In genomic region chr9:135906291-135907005, GRCh38 we compare ENCODE assay signal across 8 cellular contexts. TPM values are rescaled to one million over a fixed set of nuclear protein-coding genes. Genes with fewer than 3 reads are reported as not detected.
DNase-seq lines count a peak whose midpoint lies in the region; ATAC-seq and TF ChIP-seq lines count a peak whose summit lies in the region.

No MANE protein-coding gene starts in this region.

- H3K27me3 ChIP-seq in BE2C (no peaks in the 10 kb centered on the region), parathyroid adenoma (ENCODE audit: control insufficient read depth, insufficient read depth, low read length) (no peaks in the 10 kb centered on the region)

- H3K9me3 ChIP-seq in BE2C (peaks cover under 1% of the 10 kb centered on the region), parathyroid adenoma (ENCODE audit: control insufficient read depth, low read length) (no peaks in the 10 kb centered on the region)

- peaks cover 22% of the 10 kb centered on the region for H3K79me2 ChIP-seq in parathyroid adenoma

- H3K27ac ChIP-seq in VCaP: peak overlapping the region; percentile 96
- no peak overlapping the region for H3K27ac ChIP-seq in parathyroid adenoma

- TF ChIP-seq CTCF in BE2C (IDR thresholded peaks at IDR 0.05; ENCODE audit: low read depth, low read length): no peak
- no peak for TF ChIP-seq CTCF in VCaP (conservative IDR thresholded peaks at IDR 0.05)
- TF ChIP-seq CTCF in parathyroid adenoma (IDR thresholded peaks at IDR 0.05): no peak

- no peak overlapping the region for H3K9ac ChIP-seq in parathyroid adenoma

- H2AFZ ChIP-seq in parathyroid adenoma: peak overlapping the region; percentile 22

- ATAC-seq in GM18867 (IDR thresholded peaks at IDR 0.05; ENCODE audit: unreplicated experiment) (peak; percentile 3), HG03439 (IDR thresholded peaks at IDR 0.05; ENCODE audit: unreplicated experiment) (peak; percentile 14)

- peak overlapping the region; percentile 84 for H3K4me3 ChIP-seq in BE2C (ENCODE audit: low read depth, low read length)
- peak overlapping the region; percentile 43 for H3K4me3 ChIP-seq in parathyroid adenoma (ENCODE audit: low read depth, low read length)

- H3K4me1 ChIP-seq in BE2C (peaks cover 5% of the 10 kb centered on the region; the same call in 1 of the 2 replicates), parathyroid adenoma (no peaks in the 10 kb centered on the region)

- peak overlapping the region; percentile 64 for H3K4me2 ChIP-seq in parathyroid adenoma (ENCODE audit: low read length)

- peaks cover 15% of the 10 kb centered on the region for H3K36me3 ChIP-seq in BE2C
- no peaks in the 10 kb centered on the region for H3K36me3 ChIP-seq in parathyroid adenoma (ENCODE audit: control insufficient read depth, insufficient read depth, low read length)

- DNase-seq in BE2C: no peak
- DNase-seq in fibroblast of peridontal ligament (ENCODE audit: extremely low read depth): peak; percentile 57
- DNase-seq in NCI-H187 (lab: John Stamatoyannopoulos, UW): no peak
- DNase-seq in ureter (ENCODE audit: low spot score): no peak

RNA-seq across cellular contexts. Expression of gene CAMSAP1, which starts 0.9 kb away (rescaled TPM):
- 42.9 TPM for polyA plus RNA-seq in BE2C (2012; ENCODE audit: insufficient read depth, insufficient read length, low read depth)
- total RNA-seq in ureter: 35.8 TPM

RNA-seq across cellular contexts. Expression of gene UBAC1, which starts 54.7 kb away (rescaled TPM):
- 81.2 TPM for polyA plus RNA-seq in BE2C (2012; ENCODE audit: insufficient read depth, insufficient read length, low read depth)
- total RNA-seq in ureter: 34.2 TPM
